ENCODE assay signal across 13 cellular contexts in the genomic region with DNA sequence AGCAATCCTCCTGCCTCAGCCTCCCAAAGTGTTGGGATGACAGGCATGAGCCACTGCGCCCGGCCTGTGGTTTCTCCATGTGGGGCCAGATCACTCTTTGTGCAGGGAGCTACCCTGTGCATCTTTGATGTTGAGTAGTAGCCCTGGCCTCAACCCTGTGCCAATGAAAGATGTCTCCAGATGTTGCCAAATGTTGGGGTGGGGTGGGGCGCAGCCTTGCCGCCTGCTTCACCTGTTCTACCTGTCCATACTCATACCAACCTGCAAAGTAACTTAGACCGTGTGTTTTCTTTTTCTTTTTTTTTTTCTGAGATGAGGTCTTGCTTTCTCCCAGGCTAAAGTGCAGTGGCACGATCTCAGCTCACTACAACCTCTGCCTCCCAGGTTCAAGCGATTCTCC. TPM values are rescaled to one million over a fixed set of nuclear protein-coding genes. Genes with fewer than 3 reads are reported as not detected.
A peak's percentile ranks its signal among the peaks of the same experiment; 100 is the strongest.
DNase-seq lines count a peak whose midpoint lies in the region; ATAC-seq, FAIRE-seq and TF ChIP-seq lines count a peak whose summit lies in the region.
"Had no signal": no experiment of that assay in that cellular context is flagged by ENCODE, and none has a peak within 500 bp of the region (broad histone marks: within the 10 kb centered on the region; RNA-seq: fewer than 3 reads in every experiment).

No MANE protein-coding gene starts in this region.

- H2BK20ac ChIP-seq in H1 (ENCODE audit: low read length) = no peak overlapping the region

- no peak overlapping the region for H2BK120ac ChIP-seq in H1 (replicated peaks; ENCODE audit: low read depth, low read length)

- TF ChIP-seq RAD21 in H1 (IDR thresholded peaks at IDR 0.05 in 1 of 2, conservative IDR thresholded peaks at IDR 0.05 in 1 of 2; ENCODE audit: low read depth in 2 of 2, low read length in 2 of 2) = no peak

- 0 out of 2 replicates have a peak overlapping the region, but pooled peaks have one; percentile 88 for H2BK15ac ChIP-seq in H1 (ENCODE audit: low read length)

- peaks cover 0 to 3% of the 10 kb centered on the region in 2 donors for H3K27me3 Mint-ChIP-seq in CD8-positive, alpha-beta memory T cell

- no peaks in the 10 kb centered on the region for H3K36me3 ChIP-seq in CD8-positive, alpha-beta memory T cell (ENCODE audit: insufficient read depth, low read length)
- no peaks in the 10 kb centered on the region for H3K36me3 ChIP-seq in H1 (ENCODE audit: control insufficient read depth in 2 of 4, insufficient read depth in 4 of 4, low read length in 3 of 4)
- H3K36me3 ChIP-seq in heart left ventricle = no peaks in the 10 kb centered on the region
- H3K36me3 ChIP-seq: tibial nerve had no signal

- no peaks in the 10 kb centered on the region for H3K27me3 ChIP-seq in CD8-positive, alpha-beta memory T cell (ENCODE audit: insufficient read depth, low read length, poor library complexity, severe bottlenecking)
- H3K27me3 ChIP-seq in H1 (replicated peaks in 1 of 4; ENCODE audit: control insufficient read depth in 3 of 4, extremely low read depth in 1 of 4, insufficient read depth in 3 of 4, low read length in 3 of 4) (no peaks in the 10 kb centered on the region), heart left ventricle (no peaks in the 10 kb centered on the region)
- H3K27me3 ChIP-seq: tibial nerve had no signal

- H3K27ac ChIP-seq in CD8-positive, alpha-beta memory T cell (ENCODE audit: low read depth, low read length) = no peak overlapping the region
- H3K27ac ChIP-seq in H1 (ENCODE audit: low read depth, low read length) = no peak overlapping the region
- H3K27ac ChIP-seq in skin epidermis = peak overlapping the region in 20 of 21 experiments; percentile 49 to 97 (median 92)
- no peak overlapping the region for H3K27ac ChIP-seq in heart left ventricle

- peak overlapping the region; percentile 67 to 98 (median 91) for H3K27ac Mint-ChIP-seq in CD8-positive, alpha-beta memory T cell

- H4K5ac ChIP-seq in H1 (ENCODE audit: insufficient read length, low read depth, low read length) = no peak overlapping the region

- POLR2A ChIA-PET in CD8-positive, alpha-beta memory T cell (lab: Charles Lee) = interaction anchor here (2.4 to 9.0 kb wide), 3 partner anchors 11 to 19 kb away, joined by 10 to 129 read pairs (median 27); no protein-coding TSS in a partner anchor
- POLR2A ChIA-PET in H1 (lab: Charles Lee; ENCODE audit: partially characterized antibody) = interaction anchor here (0.7 to 12.0 kb wide), 4 partner anchors 9 to 139 kb away, joined by 3 to 530 read pairs (median 38); partner anchors contain the start of genes IER2 and STX10

- no peak overlapping the region for H4K91ac ChIP-seq in H1 (replicated peaks; ENCODE audit: insufficient read length, low read length)

- H3K9me3 Mint-ChIP-seq in CD8-positive, alpha-beta memory T cell = no peaks in the 10 kb centered on the region

- no peak overlapping the region for H2BK12ac ChIP-seq in H1 (ENCODE audit: low read depth, low read length)

- no peak overlapping the region for H3K14ac ChIP-seq in H1 (ENCODE audit: insufficient read length)

- peak overlapping the region in 6 of 7 donors; percentile 9 to 88 (median 64) for H3K4me3 Mint-ChIP-seq in CD8-positive, alpha-beta memory T cell

- CTCF ChIA-PET in CD8-positive, alpha-beta memory T cell (lab: Charles Lee) = interaction anchor here (1.1 to 5.8 kb wide), 5 partner anchors 10 to 24 kb away, joined by 3 to 44 read pairs (median 3); partner anchors contain the start of genes IER2 and STX10
- CTCF ChIA-PET in H1 (lab: Charles Lee; ENCODE audit: partially characterized antibody) = interaction anchor here (0.7 to 4.7 kb wide), 6 partner anchors 13 to 91 kb away, joined by 3 to 41 read pairs (median 5); no protein-coding TSS in a partner anchor

- TF ChIP-seq EP300 in H1 (IDR thresholded peaks at IDR 0.05; ENCODE audit: borderline replicate concordance in 1 of 2, low read depth in 2 of 2, low read length in 2 of 2) = no peak

- DNase-seq in CD8-positive, alpha-beta memory T cell = no peak
- DNase-seq in RPMI8226 (peak; percentile 2), H1 (ENCODE audit: low read depth in 1 of 2, low spot score in 2 of 2) (no peak), NCI-H526 (lab: John Stamatoyannopoulos, UW) (no peak), heart left ventricle (no peak)
- DNase-seq: left cardiac atrium, NCI-H1694 treated with DMSO at 0.1 percent for 48 hours, NCI-H526 treated with DMSO at 0.1 percent for 48 hours had no signal

- H2AFZ ChIP-seq in H1 (ENCODE audit: low read length) = no peak overlapping the region

- no peak overlapping the region for H3K23ac ChIP-seq in H1 (ENCODE audit: insufficient read length)

- H2AK5ac ChIP-seq in H1 (ENCODE audit: low read depth, low read length) = no peak overlapping the region

- no peak overlapping the region for H3K4me2 ChIP-seq in H1 (ENCODE audit: insufficient read depth in 1 of 2, low read depth in 2 of 2, low read length in 2 of 2)

- no peak overlapping the region for H3K9ac ChIP-seq in H1 (replicated peaks in 1 of 4; ENCODE audit: extremely low read depth in 1 of 4, low read depth in 3 of 4, low read length in 3 of 4)

- peaks cover 57 to 76% (median 68%) of the 10 kb centered on the region in 3 donors for H3K4me1 Mint-ChIP-seq in CD8-positive, alpha-beta memory T cell

- H2BK5ac ChIP-seq in H1 (ENCODE audit: low read depth, low read length) = no peak overlapping the region

- TF ChIP-seq CTCF in H1 (IDR thresholded peaks at IDR 0.05; ENCODE audit: control extremely low read depth in 1 of 3, insufficient read depth in 1 of 3, low read depth in 1 of 3, low read length in 3 of 3) (no peak), heart left ventricle (IDR thresholded peaks at IDR 0.05) (no peak)

- H3K4ac ChIP-seq in H1 (replicated peaks; ENCODE audit: insufficient read length, low read depth, low read length) = no peak overlapping the region

- H3K18ac ChIP-seq in H1 (ENCODE audit: extremely low read depth, low read length) = no peak overlapping the region

- H3K9me3 ChIP-seq in CD8-positive, alpha-beta memory T cell (ENCODE audit: low read length) = no peaks in the 10 kb centered on the region
- H3K9me3 ChIP-seq in H1 (ENCODE audit: insufficient read depth in 2 of 2, low read depth in 1 of 2, low read length in 1 of 2) = no peaks in the 10 kb centered on the region
- H3K9me3 ChIP-seq in heart left ventricle = no peaks in the 10 kb centered on the region
- H3K9me3 ChIP-seq: tibial nerve had no signal

- no peaks in the 10 kb centered on the region for H3K79me2 ChIP-seq in H1 (ENCODE audit: control insufficient read depth in 1 of 2, insufficient read depth in 2 of 2, low read length in 2 of 2)

- no peak overlapping the region for H3K4me3 ChIP-seq in CD8-positive, alpha-beta memory T cell (ENCODE audit: low read length)
- no peak overlapping the region for H3K4me3 ChIP-seq in H1 (ENCODE audit: extremely low read depth in 1 of 4, insufficient read depth in 2 of 4, low read depth in 3 of 4, low read length in 4 of 4)
- no peak overlapping the region for H3K4me3 ChIP-seq in skin epidermis
- no peak overlapping the region for H3K4me3 ChIP-seq in heart left ventricle
- H3K4me3 ChIP-seq: tibial nerve had no signal

- WGBS in H1 (ENCODE audit: extremely low coverage in 1 of 2, insufficient coverage in 1 of 2, insufficient read length in 1 of 2, insufficient replicate concordance in 2 of 2, low coverage in 1 of 2, low lambda C conversion rate in 2 of 2, missing lambda C conversion rate in 1 of 2), 2 experiments = 96% methylated on average over 7 of the region's 7 CpGs; no CpG with 5 or more reads in 1 of the 2 experiments
- 94 to 98% (median 97%) methylated on average over 5 to 7 of the region's 7 CpGs for WGBS in heart left ventricle, 4 donors

- H4K20me1 ChIP-seq in H1 (replicated peaks in 1 of 2; ENCODE audit: control insufficient read depth in 1 of 2, insufficient read depth in 2 of 2, low read length in 2 of 2) = no peaks in the 10 kb centered on the region

- no peaks in the 10 kb centered on the region; the same call in 1 of the 2 replicates for H3K79me1 ChIP-seq in H1 (ENCODE audit: low read depth, low read length)

- H4K8ac ChIP-seq in H1 (ENCODE audit: extremely low read depth, insufficient read depth, low read length) = no peak overlapping the region

- ATAC-seq in heart left ventricle = no peak
- no peak for ATAC-seq in GM18870 (IDR thresholded peaks at IDR 0.05; ENCODE audit: unreplicated experiment)
- ATAC-seq: left cardiac atrium, Right ventricle myocardium inferior had no signal

- H3K4me1 ChIP-seq in CD8-positive, alpha-beta memory T cell (ENCODE audit: insufficient read depth, low read length) = peaks cover 77% of the 10 kb centered on the region
- H3K4me1 ChIP-seq in H1 (replicated peaks in 1 of 4; ENCODE audit: control insufficient read depth in 3 of 4, insufficient read depth in 4 of 4, low read length in 3 of 4) = peaks cover 5 to 11% (median 7%) of the 10 kb centered on the region in 4 experiments; a peak in 5 of 7 replicates
- peaks cover 7 to 62% (median 25%) of the 10 kb centered on the region in 12 donors for H3K4me1 ChIP-seq in heart left ventricle

- H3K56ac ChIP-seq in H1 (replicated peaks; ENCODE audit: insufficient read length, low read depth, low read length) = no peak overlapping the region

- TF ChIP-seq POLR2A in H1 (IDR thresholded peaks at IDR 0.05; ENCODE audit: control extremely low read depth in 1 of 2, low read depth in 2 of 2, low read length in 2 of 2) (no peak), heart left ventricle (IDR thresholded peaks at IDR 0.05) (no peak)

- peaks cover 0 to 2% (median 0%) of the 10 kb centered on the region in 3 donors for H3K36me3 Mint-ChIP-seq in CD8-positive, alpha-beta memory T cell

- no peaks in the 10 kb centered on the region for H3K23me2 ChIP-seq in H1 (ENCODE audit: low read depth, low read length)

- intact Hi-C loops in heart left ventricle (cut with DNase I) = no loop called here

- FAIRE-seq in H1 (lab: Jason Lieb, UNC) = no peak
- FAIRE-seq: colon had no signal

RNA-seq across cellular contexts. Expression of gene IER2, which starts 20.9 kb away (rescaled TPM):
- total RNA-seq in CD8-positive, alpha-beta memory T cell = 100 to 1,000 TPM; 102 to 111 TPM
- polyA plus RNA-seq in CD8-positive, alpha-beta memory T cell = 277 TPM
- total RNA-seq in H1 (2021; fragmentation: NEBNext Ultra II Directional; extraction: Animal tissue kit (Norgen Biotek cat#: 25700)) = 137 and 138 TPM in 2 replicates
- polyA plus RNA-seq in H1 (2011; rRNA removed) (84.5 and 151 TPM in 2 replicates), heart left ventricle (10 to 100 TPM; 21.8 to 35.7 TPM)
- polyA plus RNA-seq in H1 (2011; cell fraction: cytosol; rRNA removed) = 66.0 TPM
- polyA plus RNA-seq in H1 (2011; cell fraction: nucleus; rRNA removed) = 110 TPM
- 106 to 120 TPM (median 111 TPM) in 4 replicates for polyA plus RNA-seq in H1 (2012, experiment 1 of 2)
- polyA plus RNA-seq in H1 (2012, experiment 2 of 2) = 92.0 TPM
- 105 TPM for polyA plus RNA-seq in H1 (2013, experiment 1 of 2)
- 105 TPM for polyA plus RNA-seq in H1 (2013, experiment 2 of 2)
- polyA minus RNA-seq in H1 (2011; rRNA and poly(A)+ RNA removed) = 6.0 and 9.9 TPM in 2 replicates
- polyA minus RNA-seq in H1 (2011; cell fraction: cytosol; rRNA and poly(A)+ RNA removed) = 33.4 TPM
- 81.9 TPM for polyA minus RNA-seq in H1 (2011; cell fraction: nucleus; rRNA and poly(A)+ RNA removed)
- total RNA-seq in heart left ventricle = 100 to 1,000 TPM in 1 of 9 donors, 10 to 100 TPM in 8; 17.6 to 101 (median 29.1) TPM

RNA-seq across cellular contexts. Expression of gene STX10, which starts 21.0 kb away (rescaled TPM):
- 10 to 100 TPM; 60.9 to 63.7 TPM for total RNA-seq in CD8-positive, alpha-beta memory T cell
- polyA plus RNA-seq in CD8-positive, alpha-beta memory T cell = 58.7 TPM
- total RNA-seq in H1 (2021; fragmentation: NEBNext Ultra II Directional; extraction: Animal tissue kit (Norgen Biotek cat#: 25700)) = 50.8 and 53.0 TPM in 2 replicates
- polyA plus RNA-seq in H1 (2011; rRNA removed) (80.1 and 86.8 TPM in 2 replicates), heart left ventricle (10 to 100 TPM; 52.5 to 64.7 TPM)
- 88.9 TPM for polyA plus RNA-seq in H1 (2011; cell fraction: cytosol; rRNA removed)
- polyA plus RNA-seq in H1 (2011; cell fraction: nucleus; rRNA removed) = 146 TPM
- polyA plus RNA-seq in H1 (2012, experiment 1 of 2) = 58.8 to 94.1 TPM (median 80.2 TPM) in 4 replicates
- polyA plus RNA-seq in H1 (2012, experiment 2 of 2) = 81.1 TPM
- polyA plus RNA-seq in H1 (2013, experiment 1 of 2) = 48.9 TPM
- polyA plus RNA-seq in H1 (2013, experiment 2 of 2) = 49.5 TPM
- polyA minus RNA-seq in H1 (2011; rRNA and poly(A)+ RNA removed) = 44.8 and 47.0 TPM in 2 replicates
- polyA minus RNA-seq in H1 (2011; cell fraction: cytosol; rRNA and poly(A)+ RNA removed) = 40.2 TPM
- 36.6 TPM for polyA minus RNA-seq in H1 (2011; cell fraction: nucleus; rRNA and poly(A)+ RNA removed)
- 10 to 100 TPM; 24.0 to 48.8 (median 35.8) TPM for total RNA-seq in heart left ventricle

RNA-seq across cellular contexts. Expression of gene NACC1, which starts 53.1 kb away (rescaled TPM):
- total RNA-seq in CD8-positive, alpha-beta memory T cell = 100 to 1,000 TPM in 1 of 2 experiments, 10 to 100 TPM in 1; 89.9 to 111 TPM
- 3.9 TPM for polyA plus RNA-seq in CD8-positive, alpha-beta memory T cell
- total RNA-seq in H1 (2021; fragmentation: NEBNext Ultra II Directional; extraction: Animal tissue kit (Norgen Biotek cat#: 25700)) = 226 and 234 TPM in 2 replicates
- polyA plus RNA-seq in H1 (2011; rRNA removed) (301 and 541 TPM in 2 replicates), heart left ventricle (10 to 100 TPM; 49.6 to 74.2 TPM)
- polyA plus RNA-seq in H1 (2011; cell fraction: cytosol; rRNA removed) = 204 TPM
- polyA plus RNA-seq in H1 (2011; cell fraction: nucleus; rRNA removed) = 367 TPM
- 72.2 to 138 TPM (median 120 TPM) in 4 replicates for polyA plus RNA-seq in H1 (2012, experiment 1 of 2)
- 144 TPM for polyA plus RNA-seq in H1 (2012, experiment 2 of 2)
- 169 TPM for polyA plus RNA-seq in H1 (2013, experiment 1 of 2)
- polyA plus RNA-seq in H1 (2013, experiment 2 of 2) = 186 TPM
- polyA minus RNA-seq in H1 (2011; rRNA and poly(A)+ RNA removed) = 150 and 197 TPM in 2 replicates
- polyA minus RNA-seq in H1 (2011; cell fraction: cytosol; rRNA and poly(A)+ RNA removed) = 187 TPM
- polyA minus RNA-seq in H1 (2011; cell fraction: nucleus; rRNA and poly(A)+ RNA removed) = 126 TPM
- 10 to 100 TPM; 28.7 to 88.2 (median 41.8) TPM for total RNA-seq in heart left ventricle

RNA-seq across cellular contexts. Expression of gene TRMT1, which starts 54.6 kb away (rescaled TPM):
- 100 to 1,000 TPM; 138 TPM for total RNA-seq in CD8-positive, alpha-beta memory T cell
- polyA plus RNA-seq in CD8-positive, alpha-beta memory T cell = 18.2 TPM
- 96.6 and 99.3 TPM in 2 replicates for total RNA-seq in H1 (2021; fragmentation: NEBNext Ultra II Directional; extraction: Animal tissue kit (Norgen Biotek cat#: 25700))
- polyA plus RNA-seq in H1 (2011; rRNA removed) (77.4 and 118 TPM in 2 replicates), heart left ventricle (10 to 100 TPM; 26.4 to 32.4 TPM)
- 94.9 TPM for polyA plus RNA-seq in H1 (2011; cell fraction: cytosol; rRNA removed)
- 298 TPM for polyA plus RNA-seq in H1 (2011; cell fraction: nucleus; rRNA removed)
- polyA plus RNA-seq in H1 (2012, experiment 1 of 2) = 66.0 to 95.2 TPM (median 84.7 TPM) in 4 replicates
- 75.5 TPM for polyA plus RNA-seq in H1 (2012, experiment 2 of 2)
- 69.1 TPM for polyA plus RNA-seq in H1 (2013, experiment 1 of 2)
- polyA plus RNA-seq in H1 (2013, experiment 2 of 2) = 65.4 TPM
- polyA minus RNA-seq in H1 (2011; rRNA and poly(A)+ RNA removed) = 38.6 and 46.1 TPM in 2 replicates
- 52.8 TPM for polyA minus RNA-seq in H1 (2011; cell fraction: cytosol; rRNA and poly(A)+ RNA removed)
- 64.4 TPM for polyA minus RNA-seq in H1 (2011; cell fraction: nucleus; rRNA and poly(A)+ RNA removed)
- 10 to 100 TPM; 15.1 to 22.6 (median 16.2) TPM for total RNA-seq in heart left ventricle

Comparison
In these comparisons a context has a peak if more than half of its experiments do, and no peak if none do; other contexts are left out.
1. H3K27ac ChIP-seq: peak in skin epidermis (20 of 21); none in CD8-positive, alpha-beta memory T cell (single experiment), H1 (single experiment) and heart left ventricle (0 of 12).